In genomic region chr3:123032057-123032456, GRCh38 we compare ENCODE assay signal across 28 cellular contexts. TPM values are rescaled to one million over a fixed set of nuclear protein-coding genes. Genes with fewer than 3 reads are reported as not detected.
"Had no signal": no experiment of that assay in that cellular context is flagged by ENCODE, and none has a peak within 500 bp of the region (broad histone marks: within the 10 kb centered on the region; RNA-seq: fewer than 3 reads in every experiment).

No MANE protein-coding gene starts in this region.

- H3K4me3 ChIP-seq: neural progenitor cell, ovary, psoas muscle, right lobe of liver, skin epidermis, smooth muscle cell, spleen, suprapubic skin, testis, tibial artery, transverse colon, upper lobe of right lung, uterus had no signal

- ATAC-seq: natural killer cell; psoas muscle; right cardiac atrium; stimulated activated memory B cell treated with anti-CD40 and anti-IgM and Interleukin-4, amounts not matched to agents 10 μg/mL and 1 μg/mL and 100 μg/mL, for 72 hours; stimulated activated naive CD8-positive, alpha-beta T cell treated with anti-CD3 and anti-CD28 coated beads, Interleukin-15, amount 100 ng/mL, for 72 hours; stimulated activated naive CD8-positive, alpha-beta T cell treated with anti-CD3 and anti-CD28 coated beads, Interleukin-15, Interleukin-2, amounts not matched to agents 100 U/mL and 50 U/mL, for 24 hours; upper lobe of right lung had no signal

- H2AFZ ChIP-seq: neural progenitor cell, parathyroid adenoma had no signal

- H3K27me3 ChIP-seq: ovary, right lobe of liver, testis had no signal

- H3K9me3 ChIP-seq: ovary, psoas muscle, right lobe of liver, spleen, suprapubic skin, testis, tibial artery, transverse colon, upper lobe of right lung, uterus had no signal

- H3K36me3 ChIP-seq: neural progenitor cell, ovary, right lobe of liver, spleen, suprapubic skin, tibial artery, transverse colon, upper lobe of right lung, uterus had no signal

- H3K4me2 ChIP-seq: neural progenitor cell, smooth muscle cell had no signal

- DNase-seq: natural killer cell; occipital lobe; ovary; psoas muscle; right cardiac atrium; right lobe of liver; spleen; stimulated activated CD4-positive, alpha-beta T cell treated with anti-CD3 and anti-CD28 coated beads, Interleukin-12 subunit alpha, Interleukin-12 subunit beta, amount 100 ng/mL, for 4 hours; stimulated activated CD4-positive, alpha-beta T cell treated with anti-CD3 and anti-CD28 coated beads, Interleukin-1b, Interleukin-23, amount 100 ng/mL, for 48 hours; stimulated activated CD4-positive, alpha-beta T cell treated with anti-CD3 and anti-CD28 coated beads, Interleukin-4, amount 100 ng/mL, for 1 hour; stimulated activated CD4-positive, alpha-beta T cell treated with anti-CD3 and anti-CD28 coated beads, Interleukin-4, amount 100 ng/mL, for 4 hours; stimulated activated CD8-positive, alpha-beta memory T cell treated with anti-CD3 and anti-CD28 coated beads, Interleukin-4, amount 100 ng/mL, for 48 hours; stimulated activated naive CD4-positive, alpha-beta T cell; stimulated activated naive CD8-positive, alpha-beta T cell treated with anti-CD3 and anti-CD28 coated beads, Interleukin-15, amount 100 ng/mL, for 72 hours; stimulated activated naive CD8-positive, alpha-beta T cell treated with anti-CD3 and anti-CD28 coated beads, Interleukin-15, Interleukin-2, amounts not matched to agents 100 U/mL and 50 U/mL, for 24 hours; substantia nigra; testis; tibial artery; transverse colon; upper lobe of right lung; uterus had no signal

- H3K4me1 ChIP-seq: parathyroid adenoma had no signal

- H3K9ac ChIP-seq: neural progenitor cell, parathyroid adenoma had no signal

- H3K27ac ChIP-seq: neural progenitor cell, ovary, parathyroid adenoma, psoas muscle, right lobe of liver, skin epidermis, spleen, suprapubic skin, testis, tibial artery, transverse colon, upper lobe of right lung, uterus had no signal

- H3K79me2 ChIP-seq: parathyroid adenoma had no signal

RNA-seq across cellular contexts. Expression of gene SEMA5B, which starts 4.5 kb away (rescaled TPM):
- total RNA-seq: osteoblast, smooth muscle cell had no signal
- polyA plus RNA-seq: smooth muscle cell had no signal
